8 cellular contexts compared by ENCODE assay signal in the genomic region with DNA sequence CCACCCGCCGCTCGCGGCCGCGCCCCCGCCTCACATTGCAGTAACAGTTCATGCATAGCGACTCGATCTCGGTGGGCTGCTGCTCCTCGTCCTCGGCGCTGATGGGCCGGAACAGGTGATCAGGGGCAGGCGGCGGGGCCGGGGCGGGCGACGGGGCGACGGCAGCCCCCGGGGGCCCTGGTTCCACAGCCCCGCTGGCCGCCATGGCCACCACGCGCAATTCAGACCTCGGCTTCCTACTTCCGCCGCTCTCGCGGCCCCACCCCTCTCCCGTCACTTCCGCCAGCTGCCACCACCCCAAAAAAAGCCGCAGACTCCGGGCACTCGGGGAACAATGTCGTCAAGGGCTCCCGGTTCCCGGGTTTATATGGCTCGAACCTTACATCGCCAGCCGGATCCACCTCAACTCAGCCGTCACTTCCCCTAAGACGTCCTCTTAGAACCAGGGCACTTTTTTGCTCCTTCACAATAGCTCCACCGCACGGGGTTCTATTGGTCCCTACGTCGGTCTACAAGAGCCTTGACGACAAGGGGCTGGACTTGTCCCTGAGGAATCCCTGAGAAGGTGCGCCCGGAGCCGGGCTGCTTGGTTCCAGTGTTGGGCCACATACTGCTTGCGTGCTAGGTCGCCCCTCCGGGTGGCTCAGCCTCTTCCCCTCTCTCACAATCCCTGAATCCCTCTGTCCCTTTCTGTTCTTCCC. TPM values are rescaled to one million over a fixed set of nuclear protein-coding genes. Genes with fewer than 3 reads are reported as not detected.
A peak's percentile ranks its signal among the peaks of the same experiment; 100 is the strongest.
DNase-seq lines count a peak whose midpoint lies in the region; ATAC-seq, FAIRE-seq and TF ChIP-seq lines count a peak whose summit lies in the region.

A gene with protein sequence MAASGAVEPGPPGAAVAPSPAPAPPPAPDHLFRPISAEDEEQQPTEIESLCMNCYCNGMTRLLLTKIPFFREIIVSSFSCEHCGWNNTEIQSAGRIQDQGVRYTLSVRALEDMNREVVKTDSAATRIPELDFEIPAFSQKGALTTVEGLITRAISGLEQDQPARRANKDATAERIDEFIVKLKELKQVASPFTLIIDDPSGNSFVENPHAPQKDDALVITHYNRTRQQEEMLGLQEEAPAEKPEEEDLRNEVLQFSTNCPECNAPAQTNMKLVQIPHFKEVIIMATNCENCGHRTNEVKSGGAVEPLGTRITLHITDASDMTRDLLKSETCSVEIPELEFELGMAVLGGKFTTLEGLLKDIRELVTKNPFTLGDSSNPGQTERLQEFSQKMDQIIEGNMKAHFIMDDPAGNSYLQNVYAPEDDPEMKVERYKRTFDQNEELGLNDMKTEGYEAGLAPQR (minus strand): TSS at position 238 of the 701 bp plus-strand sequence. CDS start 33 bp downstream, at position 205.

- no peaks in the 10 kb centered on the region for H4K20me1 ChIP-seq in HepG2 (ENCODE audit: insufficient read depth, low read length)

- peak within 1 kb of the TSS; percentile 61 for H3K27ac ChIP-seq in HepG2 (ENCODE audit: extremely low read length, insufficient read depth, low read length)

- no peaks in the 10 kb centered on the region; a peak in 1 of 5 replicates for H3K27me3 ChIP-seq in HepG2 (ENCODE audit: control insufficient read depth in 1 of 2, insufficient read depth in 2 of 2, low read length in 2 of 2)

- FAIRE-seq in HepG2 (lab: Jason Lieb, UNC) = no peak

- H3K4me2 ChIP-seq in HepG2 (ENCODE audit: low read depth, low read length) = peak within 1 kb of the TSS; percentile 99

- in situ Hi-C loops in HepG2 (cut with HindIII; ENCODE audit: extremely low pct_ligation_motif_present, low pct_unique_long_range_greater_than_20kb) = no loop called here

- peak; percentile 58 to 71; a peak in 3 of 4 replicates for TF ChIP-seq POLR2A in HepG2 (IDR thresholded peaks at IDR 0.05; ENCODE audit: insufficient read depth in 1 of 2, low read depth in 2 of 2, low read length in 2 of 2)

- no peak for TF ChIP-seq RAD21 in HepG2 (CRISPR knock-in tag; IDR thresholded peaks at IDR 0.05)

- H3K79me2 ChIP-seq in HepG2 (ENCODE audit: insufficient read depth, low read length) = peaks cover 35% of the 10 kb centered on the region

- DNase-seq in AG20443 (ENCODE audit: low spot score) (peak; percentile 95), NCI-H748 treated with DMSO at 0.1 percent for 48 hours (lab: John Stamatoyannopoulos, UW) (peak; percentile 6), dermis blood vessel endothelial cell (peak; percentile 74), HepG2 (ENCODE audit: low spot score) (peak; percentile 37)
- DNase-seq in activated CD4-positive, alpha-beta T cell treated with anti-CD3 and anti-CD28 coated beads, Interleukin-2, amount 50 U/mL, for 4 hours = peak; percentile 79 to 81
- DNase-seq in stimulated activated CD4-positive, alpha-beta T cell treated with anti-CD3 and anti-CD28 coated beads, Interleukin-2, amount 100 ng/mL, for 48 hours = peak; percentile 74 to 75

- peaks cover 16 to 38% of the 10 kb centered on the region in 2 experiments for H3K36me3 ChIP-seq in HepG2 (replicated peaks in 1 of 2; ENCODE audit: control insufficient read depth in 1 of 2, insufficient read depth in 2 of 2, low read length in 2 of 2)

- H3K4me1 ChIP-seq in HepG2 (ENCODE audit: insufficient read depth, low read length) = peaks cover 58% of the 10 kb centered on the region

- TF ChIP-seq EP300 in HepG2 (IDR thresholded peaks at IDR 0.05; ENCODE audit: low read depth in 2 of 2, low read length in 2 of 2) (no peak), HepG2 (CRISPR knock-in tag; IDR thresholded peaks at IDR 0.05; ENCODE audit: borderline replicate concordance) (no peak; the same call in 1 of the 2 replicates)

- H2AFZ ChIP-seq in HepG2 (ENCODE audit: low read length) = no peak within 1 kb of the TSS

- CTCF ChIA-PET in HepG2 (lab: Yijun Ruan, JAX; ENCODE audit: low intra/inter-chr PET ratio, low total read pairs) = no interaction called here

- H3K9me3 ChIP-seq in HepG2 (ENCODE audit: low read length) = no peaks in the 10 kb centered on the region

- H3K9ac ChIP-seq in HepG2 (ENCODE audit: insufficient read depth, low read depth, low read length) = peak within 1 kb of the TSS; percentile 84

- WGBS in HepG2 (ENCODE audit: low lambda C conversion rate) = 1% methylated on average over 22 of the region's 56 CpGs

- POLR2A ChIA-PET in HepG2 (lab: Yijun Ruan, JAX) = interaction anchor here (0.6 to 17.3 kb wide), 13 partner anchors 13 to 318 kb away, joined by 3 to 1365 read pairs (median 4); a partner anchor contains a TSS

- intact Hi-C loops in HepG2 (cut with micrococcal nuclease; ENCODE audit: unreplicated experiment) = no loop called here

- BruUV-seq in HepG2 (replicated peaks; lab: Mats Ljungman, UMichigan) = no TSS peak

- ATAC-seq in GM19035 (IDR thresholded peaks at IDR 0.05; ENCODE audit: unreplicated experiment) = peak; percentile 88
- ATAC-seq in HG03280 (IDR thresholded peaks at IDR 0.05; ENCODE audit: unreplicated experiment) = peak; percentile 81
- ATAC-seq in HepG2 = peak; percentile 55

- no peak for TF ChIP-seq CTCF in HepG2 (CRISPR knock-in tag; IDR thresholded peaks at IDR 0.05)

- H3K4me3 ChIP-seq in HepG2 (replicated peaks in 1 of 3; ENCODE audit: insufficient read depth in 1 of 3, low read depth in 2 of 3, low read length in 3 of 3) = peak within 1 kb of the TSS; percentile 79 to 90 (median 86)

TF ChIP-seq in HepG2, 621 proteins besides CTCF, POLR2A, EP300 and RAD21 (continues in another document):
- 0 out of 2 replicates have a peak, but pooled peaks have one; percentile 62 for TF ChIP-seq DMAP1 (CRISPR knock-in tag; IDR thresholded peaks at IDR 0.05)
- TF ChIP-seq RFXANK (CRISPR knock-in tag; IDR thresholded peaks at IDR 0.05) = no peak
- peak; percentile 89 for TF ChIP-seq KDM2A (CRISPR knock-in tag; IDR thresholded peaks at IDR 0.05; ENCODE audit: borderline replicate concordance, low read depth)
- 0 out of 2 replicates have a peak, but pooled peaks have one; percentile 24 for TF ChIP-seq ZNF572 (CRISPR knock-in tag; IDR thresholded peaks at IDR 0.05)
- no peak for TF ChIP-seq PPARG (CRISPR knock-in tag; conservative IDR thresholded peaks at IDR 0.05)
- TF ChIP-seq MTA3 (CRISPR knock-in tag; IDR thresholded peaks at IDR 0.05) = no peak
- TF ChIP-seq ZSCAN25 (CRISPR knock-in tag; IDR thresholded peaks at IDR 0.05) = peak; percentile 22; the same call in 1 of the 2 replicates
- TF ChIP-seq SOX13 (IDR thresholded peaks at IDR 0.05) = no peak
- peak in 1 of 2 experiments; percentile 6; a peak in 1 of 4 replicates for TF ChIP-seq SOX13 (CRISPR knock-in tag; conservative IDR thresholded peaks at IDR 0.05 in 1 of 2, IDR thresholded peaks at IDR 0.05 in 1 of 2)
- no peak for TF ChIP-seq HNRNPH1 (optimal IDR thresholded peaks at IDR 0.05; ENCODE audit: low read depth, low read length)
- no peak for TF ChIP-seq ZNF496 (CRISPR knock-in tag; IDR thresholded peaks at IDR 0.05; ENCODE audit: insufficient replicate concordance)
- TF ChIP-seq KDM5B (CRISPR knock-in tag; IDR thresholded peaks at IDR 0.05; ENCODE audit: borderline replicate concordance) = peak; percentile 39; the same call in 1 of the 2 replicates
- peak; percentile 96 for TF ChIP-seq GABPB1 (CRISPR knock-in tag; IDR thresholded peaks at IDR 0.05)
- TF ChIP-seq ZNF768 (CRISPR knock-in tag; IDR thresholded peaks at IDR 0.05) = peak; percentile 41; the same call in 1 of the 2 replicates
- peak; percentile 19; the same call in 1 of the 2 replicates for TF ChIP-seq RXRA (CRISPR knock-in tag; IDR thresholded peaks at IDR 0.05)
- TF ChIP-seq, protein P1, sequence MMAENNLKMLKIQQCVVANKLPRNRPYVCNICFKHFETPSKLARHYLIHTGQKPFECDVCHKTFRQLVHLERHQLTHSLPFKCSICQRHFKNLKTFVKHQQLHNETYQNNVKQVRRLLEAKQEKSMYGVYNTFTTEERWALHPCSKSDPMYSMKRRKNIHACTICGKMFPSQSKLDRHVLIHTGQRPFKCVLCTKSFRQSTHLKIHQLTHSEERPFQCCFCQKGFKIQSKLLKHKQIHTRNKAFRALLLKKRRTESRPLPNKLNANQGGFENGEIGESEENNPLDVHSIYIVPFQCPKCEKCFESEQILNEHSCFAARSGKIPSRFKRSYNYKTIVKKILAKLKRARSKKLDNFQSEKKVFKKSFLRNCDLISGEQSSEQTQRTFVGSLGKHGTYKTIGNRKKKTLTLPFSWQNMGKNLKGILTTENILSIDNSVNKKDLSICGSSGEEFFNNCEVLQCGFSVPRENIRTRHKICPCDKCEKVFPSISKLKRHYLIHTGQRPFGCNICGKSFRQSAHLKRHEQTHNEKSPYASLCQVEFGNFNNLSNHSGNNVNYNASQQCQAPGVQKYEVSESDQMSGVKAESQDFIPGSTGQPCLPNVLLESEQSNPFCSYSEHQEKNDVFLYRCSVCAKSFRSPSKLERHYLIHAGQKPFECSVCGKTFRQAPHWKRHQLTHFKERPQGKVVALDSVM (CRISPR knock-in tag; IDR thresholded peaks at IDR 0.05) = no peak

RNA-seq across cellular contexts. Expression of the gene that starts here (rescaled TPM):
- 39.5 and 48.5 TPM in 2 replicates for total RNA-seq in dermis blood vessel endothelial cell
- 79.3 and 102 TPM in 2 replicates for total RNA-seq in HepG2 (2016; rRNA removed; fragmentation: Illumina TruSeq; extraction: Trizol)
- 37.7 and 41.8 TPM in 2 replicates for total RNA-seq in HepG2 (2016; cell fraction: cytosol; rRNA removed; fragmentation: Illumina TruSeq; extraction: Trizol; ENCODE audit: low read depth)
- 81.1 and 95.0 TPM in 2 replicates for total RNA-seq in HepG2 (2016; cell fraction: insoluble cytoplasmic fraction; rRNA removed; fragmentation: Illumina TruSeq; extraction: Trizol)
- total RNA-seq in HepG2 (2016; cell fraction: membrane; rRNA removed; fragmentation: Illumina TruSeq; extraction: Trizol) = 74.2 and 83.3 TPM in 2 replicates
- 52.5 and 60.5 TPM in 2 replicates for total RNA-seq in HepG2 (2016; cell fraction: nucleus; rRNA removed; fragmentation: Illumina TruSeq; extraction: Trizol)
- polyA plus RNA-seq in HepG2 (2011; rRNA removed) = 40.0 and 45.2 TPM in 2 replicates
- polyA plus RNA-seq in HepG2 (2011; cell fraction: cytosol; rRNA removed) = 31.7 and 43.5 TPM in 2 replicates
- polyA plus RNA-seq in HepG2 (2011; cell fraction: nucleus; rRNA removed) = 34.9 and 46.0 TPM in 2 replicates
- 28.2 and 35.4 TPM in 2 replicates for polyA plus RNA-seq in HepG2 (2012)
- 55.3 and 55.7 TPM in 2 replicates for polyA plus RNA-seq in HepG2 (2016; cell fraction: cytosol; fragmentation: Illumina TruSeq; extraction: Trizol; ENCODE audit: low read depth)
- polyA plus RNA-seq in HepG2 (2016; cell fraction: insoluble cytoplasmic fraction; fragmentation: Illumina TruSeq; extraction: Trizol; ENCODE audit: low read depth) = 104 and 107 TPM in 2 replicates
- polyA plus RNA-seq in HepG2 (2016; cell fraction: membrane; fragmentation: Illumina TruSeq; extraction: Trizol; ENCODE audit: low read depth) = 67.7 and 70.1 TPM in 2 replicates
- polyA plus RNA-seq in HepG2 (2016; cell fraction: nucleus; fragmentation: Illumina TruSeq; extraction: Trizol; ENCODE audit: insufficient read depth, low read depth) = 88.0 and 94.3 TPM in 2 replicates
- 25.2 and 35.9 TPM in 2 replicates for polyA minus RNA-seq in HepG2 (2011; rRNA and poly(A)+ RNA removed; ENCODE audit: low replicate concordance)
- polyA minus RNA-seq in HepG2 (2011; cell fraction: cytosol; rRNA and poly(A)+ RNA removed) = 28.7 and 36.5 TPM in 2 replicates
- 64.4 and 81.6 TPM in 2 replicates for polyA minus RNA-seq in HepG2 (2011; cell fraction: nucleus; rRNA and poly(A)+ RNA removed)

Comparison
In these comparisons a context has a peak if more than half of its experiments do, and no peak if none do; other contexts are left out.
1. Peak in every context shown above with its lines: DNase-seq, ATAC-seq, H3K4me3 ChIP-seq and H3K27ac ChIP-seq.
2. DNase-seq: peak in every context shown above with its lines; median percentile 95 in AG20443; 80 in activated CD4-positive, alpha-beta T cell treated with anti-CD3 and anti-CD28 coated beads, Interleukin-2, amount 50 U/mL, for 4 hours; 74 in stimulated activated CD4-positive, alpha-beta T cell treated with anti-CD3 and anti-CD28 coated beads, Interleukin-2, amount 100 ng/mL, for 48 hours; 74 in dermis blood vessel endothelial cell; 37 in HepG2; 6 in NCI-H748 treated with DMSO at 0.1 percent for 48 hours.